ENCODE assay signal across 8 cellular contexts in genomic region chr13:82330499-82330898, GRCh38.
DNase-seq lines count a peak whose midpoint lies in the region; ATAC-seq and TF ChIP-seq lines count a peak whose summit lies in the region.

No MANE protein-coding gene starts in this region.

- H3K9me3 Mint-ChIP-seq in HFFc6, result no peaks in the 10 kb centered on the region
- H3K9me3 Mint-ChIP-seq in activated CD4-positive, alpha-beta memory T cell treated with anti-CD3 and anti-CD28 coated beads, Interleukin-2, amount 10 ng/mL, durations not matched to agents 7 days and 5 days, result no peaks in the 10 kb centered on the region

- H3K4me3 Mint-ChIP-seq in HFFc6, result no peak overlapping the region
- no peak overlapping the region for H3K4me3 Mint-ChIP-seq in activated CD4-positive, alpha-beta memory T cell treated with anti-CD3 and anti-CD28 coated beads, Interleukin-2, amount 10 ng/mL, durations not matched to agents 7 days and 5 days

- DNase-seq in EL (peak; percentile 21), HFFc6 (no peak), left lobe of liver (ENCODE audit: low spot score) (no peak), NCI-H1048 (lab: John Stamatoyannopoulos, UW) (no peak), HCEC 1CT (no peak)
- DNase-seq in activated CD4-positive, alpha-beta memory T cell treated with anti-CD3 and anti-CD28 coated beads, Interleukin-2, amount 10 ng/mL, durations not matched to agents 7 days and 5 days, result no peak

- no peak overlapping the region for H3K27ac ChIP-seq in VCaP

- CTCF ChIA-PET in activated CD4-positive, alpha-beta memory T cell treated with anti-CD3 and anti-CD28 coated beads, Interleukin-2, amount 10 ng/mL, durations not matched to agents 7 days and 5 days (lab: Charles Lee), result no interaction called here

- POLR2A ChIA-PET in activated CD4-positive, alpha-beta memory T cell treated with anti-CD3 and anti-CD28 coated beads, Interleukin-2, amount 10 ng/mL, durations not matched to agents 7 days and 5 days (lab: Charles Lee), result no interaction called here

- TF ChIP-seq CTCF in HFFc6 (IDR thresholded peaks at IDR 0.05) (peak; percentile 85), VCaP (conservative IDR thresholded peaks at IDR 0.05) (peak; percentile 73)

- no peaks in the 10 kb centered on the region for H3K4me1 Mint-ChIP-seq in HFFc6 (ENCODE audit: low read depth)
- H3K4me1 Mint-ChIP-seq in activated CD4-positive, alpha-beta memory T cell treated with anti-CD3 and anti-CD28 coated beads, Interleukin-2, amount 10 ng/mL, durations not matched to agents 7 days and 5 days, result no peaks in the 10 kb centered on the region

- ATAC-seq in left lobe of liver (peak; percentile 74), HG03457 (IDR thresholded peaks at IDR 0.05; ENCODE audit: unreplicated experiment) (no peak)

- H3K36me3 Mint-ChIP-seq in HFFc6 (ENCODE audit: low read depth), result no peaks in the 10 kb centered on the region
- H3K36me3 Mint-ChIP-seq in activated CD4-positive, alpha-beta memory T cell treated with anti-CD3 and anti-CD28 coated beads, Interleukin-2, amount 10 ng/mL, durations not matched to agents 7 days and 5 days (ENCODE audit: low read depth), result no peaks in the 10 kb centered on the region

- peaks cover 1% of the 10 kb centered on the region; the same call in 1 of the 2 replicates for H3K27me3 Mint-ChIP-seq in HFFc6 (ENCODE audit: insufficient read depth)
- H3K27me3 Mint-ChIP-seq in activated CD4-positive, alpha-beta memory T cell treated with anti-CD3 and anti-CD28 coated beads, Interleukin-2, amount 10 ng/mL, durations not matched to agents 7 days and 5 days, result no peaks in the 10 kb centered on the region

- no peak overlapping the region for H3K27ac Mint-ChIP-seq in HFFc6
- H3K27ac Mint-ChIP-seq in activated CD4-positive, alpha-beta memory T cell treated with anti-CD3 and anti-CD28 coated beads, Interleukin-2, amount 10 ng/mL, durations not matched to agents 7 days and 5 days, result no peak overlapping the region
